Comparison of ENCODE assay signal across 8 cellular contexts in genomic region chr17:76527430-76528111, GRCh38. TPM values are rescaled to one million over a fixed set of nuclear protein-coding genes. Genes with fewer than 3 reads are reported as not detected.
DNase-seq lines count a peak whose midpoint lies in the region; ATAC-seq, FAIRE-seq and TF ChIP-seq lines count a peak whose summit lies in the region.

No MANE protein-coding gene starts in this region.

- TF ChIP-seq EP300 in HepG2 (IDR thresholded peaks at IDR 0.05; ENCODE audit: low read depth in 2 of 2, low read length in 2 of 2) (no peak), HepG2 (CRISPR knock-in tag; IDR thresholded peaks at IDR 0.05; ENCODE audit: borderline replicate concordance) (no peak)

- peak overlapping the region; percentile 23; the same call in 1 of the 2 replicates for H3K9ac ChIP-seq in HepG2 (ENCODE audit: insufficient read depth, low read depth, low read length)

- peak; percentile 54 for ATAC-seq in HepG2

- POLR2A ChIA-PET in PC-9 (lab: Charles Lee; ENCODE audit: unreplicated experiment) (interaction anchor here (1.0 kb wide), 1 partner anchor 23 kb away, joined by 3 read pairs; no protein-coding TSS in a partner anchor), HepG2 (lab: Yijun Ruan, JAX) (interaction anchor here (0.8 to 4.0 kb wide), 11 partner anchors 9 to 69 kb away, joined by 3 to 19 read pairs (median 4); partner anchors contain the start of genes CYGB and PRCD)

- H2AFZ ChIP-seq in PC-9 (no peak overlapping the region), HepG2 (ENCODE audit: low read length) (no peak overlapping the region)

- H3K27me3 ChIP-seq in PC-9 (ENCODE audit: insufficient read depth, low read depth), result no peaks in the 10 kb centered on the region
- no peaks in the 10 kb centered on the region for H3K27me3 ChIP-seq in brain microvascular endothelial cell (replicated peaks)
- H3K27me3 ChIP-seq in HepG2 (ENCODE audit: control insufficient read depth in 1 of 2, insufficient read depth in 2 of 2, low read length in 2 of 2), result no peaks in the 10 kb centered on the region
- H3K27me3 ChIP-seq in thymus (ENCODE audit: control insufficient read depth, insufficient read depth), result no peaks in the 10 kb centered on the region

- no peak for TF ChIP-seq POLR2A in HepG2 (IDR thresholded peaks at IDR 0.05; ENCODE audit: insufficient read depth in 1 of 2, low read depth in 2 of 2, low read length in 2 of 2)

- H3K9me3 ChIP-seq in PC-9 (ENCODE audit: insufficient read depth, low read depth) (no peaks in the 10 kb centered on the region), HepG2 (ENCODE audit: low read length) (no peaks in the 10 kb centered on the region), thymus (ENCODE audit: control insufficient read depth) (no peaks in the 10 kb centered on the region)

- TF ChIP-seq RAD21 in HepG2 (CRISPR knock-in tag; IDR thresholded peaks at IDR 0.05), result peak; percentile 52

- 22% methylated on average over 24 of the region's 26 CpGs for WGBS in HepG2 (ENCODE audit: low lambda C conversion rate)
- 12% methylated on average over 26 of the region's 26 CpGs for WGBS in thymus

- H4K20me1 ChIP-seq in PC-9 (ENCODE audit: insufficient read depth) (no peaks in the 10 kb centered on the region), HepG2 (ENCODE audit: insufficient read depth, low read length) (no peaks in the 10 kb centered on the region)

- H3K27ac ChIP-seq in PC-9, result no peak overlapping the region
- peak overlapping the region; percentile 24 for H3K27ac ChIP-seq in brain microvascular endothelial cell
- H3K27ac ChIP-seq in HepG2 (ENCODE audit: extremely low read length, insufficient read depth, low read length), result no peak overlapping the region
- H3K27ac ChIP-seq in thymus (ENCODE audit: low read depth), result peak overlapping the region; percentile 87

- TF ChIP-seq CTCF in PC-9 (conservative IDR thresholded peaks at IDR 0.05) (no peak), brain microvascular endothelial cell (IDR thresholded peaks at IDR 0.05; ENCODE audit: low read depth, low read length, missing control alignments) (peak; percentile 47), HepG2 (CRISPR knock-in tag; IDR thresholded peaks at IDR 0.05) (peak; percentile 52)

- CTCF ChIA-PET in PC-9 (lab: Charles Lee), result interaction anchor here (0.8 to 1.2 kb wide), 3 partner anchors 13 to 95 kb away, joined by 3 to 9 read pairs (median 4); partner anchors contain the start of gene PRCD
- CTCF ChIA-PET in HepG2 (lab: Yijun Ruan, JAX; ENCODE audit: low intra/inter-chr PET ratio, low total read pairs), result interaction anchor here (1.2 kb wide), 1 partner anchor 20 kb away, joined by 6 read pairs; no protein-coding TSS in a partner anchor

- no peaks in the 10 kb centered on the region for H3K79me2 ChIP-seq in PC-9 (ENCODE audit: low read depth)
- no peaks in the 10 kb centered on the region for H3K79me2 ChIP-seq in HepG2 (ENCODE audit: insufficient read depth, low read length)

- no peaks in the 10 kb centered on the region for H3K9me2 ChIP-seq in PC-9 (ENCODE audit: insufficient read depth)

- intact Hi-C loops in PC-9 (cut with micrococcal nuclease; ENCODE audit: unreplicated experiment) (loop anchor here (1.0 to 5.0 kb wide), 2 partner anchors 30 to 145 kb away; no protein-coding TSS in a partner anchor), HepG2 (cut with micrococcal nuclease; ENCODE audit: unreplicated experiment) (no loop called here)

- BruUV-seq in PC-9 (replicated peaks; lab: Mats Ljungman, UMichigan) (no TSS peak), HepG2 (replicated peaks; lab: Mats Ljungman, UMichigan) (no TSS peak)

- H3K4me2 ChIP-seq in PC-9 (peak overlapping the region; percentile 44), HepG2 (ENCODE audit: low read depth, low read length) (peak overlapping the region; percentile 64)

- FAIRE-seq in HepG2 (lab: Jason Lieb, UNC), result no peak

- peaks cover 30% of the 10 kb centered on the region for H3K4me1 ChIP-seq in PC-9 (replicated peaks; ENCODE audit: insufficient read depth)
- peaks cover 91% of the 10 kb centered on the region for H3K4me1 ChIP-seq in HepG2 (ENCODE audit: insufficient read depth, low read length)
- H3K4me1 ChIP-seq in thymus (ENCODE audit: control insufficient read depth, insufficient read depth, low read length), result peaks cover 27% of the 10 kb centered on the region

- H3K36me3 ChIP-seq in PC-9 (ENCODE audit: low read depth) (no peaks in the 10 kb centered on the region), brain microvascular endothelial cell (replicated peaks) (no peaks in the 10 kb centered on the region), HepG2 (replicated peaks in 1 of 2; ENCODE audit: control insufficient read depth in 1 of 2, insufficient read depth in 2 of 2, low read length in 2 of 2) (no peaks in the 10 kb centered on the region), thymus (ENCODE audit: control insufficient read depth, insufficient read depth) (no peaks in the 10 kb centered on the region)

- peaks cover 9% of the 10 kb centered on the region for H3F3A ChIP-seq in PC-9 (ENCODE audit: insufficient read depth, low read depth)

- H3K4me3 ChIP-seq in PC-9 (no peak overlapping the region), brain microvascular endothelial cell (ENCODE audit: low read depth, low read length) (peak overlapping the region; percentile 17), HepG2 (replicated peaks in 1 of 3; ENCODE audit: insufficient read depth in 1 of 3, low read depth in 2 of 3, low read length in 3 of 3) (peak overlapping the region in 1 of 3 experiments; percentile 39; a peak in 2 of 6 replicates), thymus (ENCODE audit: low read length) (peak overlapping the region; percentile 53)

- in situ Hi-C loops in brain microvascular endothelial cell (cut with HindIII; ENCODE audit: low pct_ligation_motif_present, low sequenced_read_pairs), result no loop called here
- in situ Hi-C loops in HepG2 (cut with HindIII; ENCODE audit: extremely low pct_ligation_motif_present, low pct_unique_long_range_greater_than_20kb), result no loop called here

- DNase-seq in stimulated activated CD4-positive, alpha-beta T cell treated with anti-CD3 and anti-CD28 coated beads, Interleukin-12 subunit alpha, Interleukin-12 subunit beta, amount 100 ng/mL, for 4 hours, result peak; percentile 36
- DNase-seq in stimulated activated CD4-positive, alpha-beta T cell treated with anti-CD3 and anti-CD28 coated beads, Interleukin-2, amount 100 ng/mL, for 48 hours, result no peak
- DNase-seq in PC-9 (peak; percentile 52 to 87), brain microvascular endothelial cell (peak; percentile 63), HepG2 (ENCODE audit: low spot score) (peak; percentile 80), NCI-H187 (lab: John Stamatoyannopoulos, UW) (no peak), cortex of kidney (lab: John Stamatoyannopoulos, UW) (no peak)

RNA-seq across cellular contexts. Expression of gene CYGB, which starts 9.9 kb away (rescaled TPM):
- total RNA-seq in PC-9 (2021) (0.93 and 1.1 TPM in 2 replicates), HepG2 (2016; rRNA removed; fragmentation: Illumina TruSeq; extraction: Trizol) (27.1 and 28.9 TPM in 2 replicates)
- total RNA-seq in HepG2 (2016; cell fraction: cytosol; rRNA removed; fragmentation: Illumina TruSeq; extraction: Trizol; ENCODE audit: low read depth), result 5.2 and 8.2 TPM in 2 replicates
- total RNA-seq in HepG2 (2016; cell fraction: insoluble cytoplasmic fraction; rRNA removed; fragmentation: Illumina TruSeq; extraction: Trizol), result 25.6 and 28.4 TPM in 2 replicates
- total RNA-seq in HepG2 (2016; cell fraction: membrane; rRNA removed; fragmentation: Illumina TruSeq; extraction: Trizol), result 16.6 and 21.7 TPM in 2 replicates
- total RNA-seq in HepG2 (2016; cell fraction: nucleus; rRNA removed; fragmentation: Illumina TruSeq; extraction: Trizol), result 14.7 and 17.2 TPM in 2 replicates
- polyA plus RNA-seq in HepG2 (2011; rRNA removed) (18.9 and 23.3 TPM in 2 replicates), thymus (12.1 TPM)
- polyA plus RNA-seq in HepG2 (2011; cell fraction: cytosol; rRNA removed), result 19.3 and 25.5 TPM in 2 replicates
- 17.6 and 23.0 TPM in 2 replicates for polyA plus RNA-seq in HepG2 (2011; cell fraction: nucleus; rRNA removed)
- polyA plus RNA-seq in HepG2 (2012), result 20.2 and 20.5 TPM in 2 replicates
- 6.2 and 7.9 TPM in 2 replicates for polyA plus RNA-seq in HepG2 (2016; cell fraction: cytosol; fragmentation: Illumina TruSeq; extraction: Trizol; ENCODE audit: low read depth)
- polyA plus RNA-seq in HepG2 (2016; cell fraction: insoluble cytoplasmic fraction; fragmentation: Illumina TruSeq; extraction: Trizol; ENCODE audit: low read depth), result 28.7 and 30.6 TPM in 2 replicates
- polyA plus RNA-seq in HepG2 (2016; cell fraction: membrane; fragmentation: Illumina TruSeq; extraction: Trizol; ENCODE audit: low read depth), result 21.0 and 21.3 TPM in 2 replicates
- 24.9 and 26.1 TPM in 2 replicates for polyA plus RNA-seq in HepG2 (2016; cell fraction: nucleus; fragmentation: Illumina TruSeq; extraction: Trizol; ENCODE audit: insufficient read depth, low read depth)
- polyA minus RNA-seq in HepG2 (2011; rRNA and poly(A)+ RNA removed; ENCODE audit: low replicate concordance), result 0.26 and 16.8 TPM in 2 replicates
- polyA minus RNA-seq in HepG2 (2011; cell fraction: cytosol; rRNA and poly(A)+ RNA removed), result 9.7 and 11.8 TPM in 2 replicates
- polyA minus RNA-seq in HepG2 (2011; cell fraction: nucleus; rRNA and poly(A)+ RNA removed), result 12.9 and 17.7 TPM in 2 replicates

RNA-seq across cellular contexts. Expression of gene PRCD, which starts 12.3 kb away (rescaled TPM):
- total RNA-seq in PC-9 (2021), result 2.6 and 2.7 TPM in 2 replicates
- 0.52 TPM in 1 of 2 replicates, not detected in the other for total RNA-seq in HepG2 (2016; rRNA removed; fragmentation: Illumina TruSeq; extraction: Trizol)
- total RNA-seq in HepG2 (2016; cell fraction: cytosol; rRNA removed; fragmentation: Illumina TruSeq; extraction: Trizol; ENCODE audit: low read depth), result not detected in 2 replicates
- 0.36 and 0.48 TPM in 2 replicates for total RNA-seq in HepG2 (2016; cell fraction: insoluble cytoplasmic fraction; rRNA removed; fragmentation: Illumina TruSeq; extraction: Trizol)
- total RNA-seq in HepG2 (2016; cell fraction: membrane; rRNA removed; fragmentation: Illumina TruSeq; extraction: Trizol), result not detected in 2 replicates
- not detected in 2 replicates for total RNA-seq in HepG2 (2016; cell fraction: nucleus; rRNA removed; fragmentation: Illumina TruSeq; extraction: Trizol)
- 0.35 and 0.51 TPM in 2 replicates for polyA plus RNA-seq in HepG2 (2011; rRNA removed)
- polyA plus RNA-seq in HepG2 (2011; cell fraction: cytosol; rRNA removed), result not detected in 2 replicates
- 0.06 TPM in 1 of 2 replicates, not detected in the other for polyA plus RNA-seq in HepG2 (2011; cell fraction: nucleus; rRNA removed)
- polyA plus RNA-seq in HepG2 (2012), result 0.61 and 0.71 TPM in 2 replicates
- 0.25 TPM in 1 of 2 replicates, not detected in the other for polyA plus RNA-seq in HepG2 (2016; cell fraction: cytosol; fragmentation: Illumina TruSeq; extraction: Trizol; ENCODE audit: low read depth)
- polyA plus RNA-seq in HepG2 (2016; cell fraction: insoluble cytoplasmic fraction; fragmentation: Illumina TruSeq; extraction: Trizol; ENCODE audit: low read depth), result not detected in 2 replicates
- not detected in 2 replicates for polyA plus RNA-seq in HepG2 (2016; cell fraction: membrane; fragmentation: Illumina TruSeq; extraction: Trizol; ENCODE audit: low read depth)
- polyA plus RNA-seq in HepG2 (2016; cell fraction: nucleus; fragmentation: Illumina TruSeq; extraction: Trizol; ENCODE audit: insufficient read depth, low read depth), result not detected in 2 replicates
- 0.70 TPM in 1 of 2 replicates, not detected in the other for polyA minus RNA-seq in HepG2 (2011; rRNA and poly(A)+ RNA removed; ENCODE audit: low replicate concordance)
- not detected in 2 replicates for polyA minus RNA-seq in HepG2 (2011; cell fraction: cytosol; rRNA and poly(A)+ RNA removed)
- not detected in 2 replicates for polyA minus RNA-seq in HepG2 (2011; cell fraction: nucleus; rRNA and poly(A)+ RNA removed)
- 16.8 TPM for polyA plus RNA-seq in thymus

RNA-seq across cellular contexts. Expression of gene RHBDF2, which starts 26.3 kb away (rescaled TPM):
- 39.6 and 51.6 TPM in 2 replicates for total RNA-seq in PC-9 (2021)
- total RNA-seq in HepG2 (2016; rRNA removed; fragmentation: Illumina TruSeq; extraction: Trizol), result 4.2 and 7.8 TPM in 2 replicates
- 3.3 and 3.4 TPM in 2 replicates for total RNA-seq in HepG2 (2016; cell fraction: cytosol; rRNA removed; fragmentation: Illumina TruSeq; extraction: Trizol; ENCODE audit: low read depth)
- 2.8 and 8.6 TPM in 2 replicates for total RNA-seq in HepG2 (2016; cell fraction: insoluble cytoplasmic fraction; rRNA removed; fragmentation: Illumina TruSeq; extraction: Trizol)
- total RNA-seq in HepG2 (2016; cell fraction: membrane; rRNA removed; fragmentation: Illumina TruSeq; extraction: Trizol), result 3.2 and 3.5 TPM in 2 replicates
- total RNA-seq in HepG2 (2016; cell fraction: nucleus; rRNA removed; fragmentation: Illumina TruSeq; extraction: Trizol), result 10.0 and 14.7 TPM in 2 replicates
- 24.2 and 27.6 TPM in 2 replicates for polyA plus RNA-seq in HepG2 (2011; rRNA removed)
- polyA plus RNA-seq in HepG2 (2011; cell fraction: cytosol; rRNA removed), result 9.7 and 15.2 TPM in 2 replicates
- polyA plus RNA-seq in HepG2 (2011; cell fraction: nucleus; rRNA removed), result 96.1 and 124 TPM in 2 replicates
- polyA plus RNA-seq in HepG2 (2012), result 17.9 and 27.7 TPM in 2 replicates
- polyA plus RNA-seq in HepG2 (2016; cell fraction: cytosol; fragmentation: Illumina TruSeq; extraction: Trizol; ENCODE audit: low read depth), result 1.2 and 1.5 TPM in 2 replicates
- polyA plus RNA-seq in HepG2 (2016; cell fraction: insoluble cytoplasmic fraction; fragmentation: Illumina TruSeq; extraction: Trizol; ENCODE audit: low read depth), result 3.8 and 4.6 TPM in 2 replicates
- 2.0 and 3.1 TPM in 2 replicates for polyA plus RNA-seq in HepG2 (2016; cell fraction: membrane; fragmentation: Illumina TruSeq; extraction: Trizol; ENCODE audit: low read depth)
- polyA plus RNA-seq in HepG2 (2016; cell fraction: nucleus; fragmentation: Illumina TruSeq; extraction: Trizol; ENCODE audit: insufficient read depth, low read depth), result 23.9 and 27.3 TPM in 2 replicates
- 8.1 and 40.4 TPM in 2 replicates for polyA minus RNA-seq in HepG2 (2011; rRNA and poly(A)+ RNA removed; ENCODE audit: low replicate concordance)
- 12.8 and 13.5 TPM in 2 replicates for polyA minus RNA-seq in HepG2 (2011; cell fraction: cytosol; rRNA and poly(A)+ RNA removed)
- polyA minus RNA-seq in HepG2 (2011; cell fraction: nucleus; rRNA and poly(A)+ RNA removed), result 26.5 and 30.6 TPM in 2 replicates
- polyA plus RNA-seq in thymus, result 20.6 TPM

RNA-seq across cellular contexts. Expression of gene ST6GALNAC2, which starts 58.1 kb away (rescaled TPM):
- total RNA-seq in PC-9 (2021) (15.5 and 18.7 TPM in 2 replicates), HepG2 (2016; rRNA removed; fragmentation: Illumina TruSeq; extraction: Trizol) (0.49 and 0.84 TPM in 2 replicates)
- 0.35 and 0.51 TPM in 2 replicates for total RNA-seq in HepG2 (2016; cell fraction: cytosol; rRNA removed; fragmentation: Illumina TruSeq; extraction: Trizol; ENCODE audit: low read depth)
- 0.13 and 0.39 TPM in 2 replicates for total RNA-seq in HepG2 (2016; cell fraction: insoluble cytoplasmic fraction; rRNA removed; fragmentation: Illumina TruSeq; extraction: Trizol)
- total RNA-seq in HepG2 (2016; cell fraction: membrane; rRNA removed; fragmentation: Illumina TruSeq; extraction: Trizol), result 0.77 and 0.79 TPM in 2 replicates
- 0.68 and 0.97 TPM in 2 replicates for total RNA-seq in HepG2 (2016; cell fraction: nucleus; rRNA removed; fragmentation: Illumina TruSeq; extraction: Trizol)
- polyA plus RNA-seq in HepG2 (2011; rRNA removed) (0.12 and 0.30 TPM in 2 replicates), thymus (4.3 TPM)
- 0.24 and 0.50 TPM in 2 replicates for polyA plus RNA-seq in HepG2 (2011; cell fraction: cytosol; rRNA removed)
- 0.43 TPM in 2 replicates for polyA plus RNA-seq in HepG2 (2011; cell fraction: nucleus; rRNA removed)
- polyA plus RNA-seq in HepG2 (2012), result 0.16 TPM in 1 of 2 replicates, not detected in the other
- polyA plus RNA-seq in HepG2 (2016; cell fraction: cytosol; fragmentation: Illumina TruSeq; extraction: Trizol; ENCODE audit: low read depth), result 0.34 and 0.45 TPM in 2 replicates
- polyA plus RNA-seq in HepG2 (2016; cell fraction: insoluble cytoplasmic fraction; fragmentation: Illumina TruSeq; extraction: Trizol; ENCODE audit: low read depth), result 0.56 and 0.64 TPM in 2 replicates
- polyA plus RNA-seq in HepG2 (2016; cell fraction: membrane; fragmentation: Illumina TruSeq; extraction: Trizol; ENCODE audit: low read depth), result 0.62 and 0.69 TPM in 2 replicates
- polyA plus RNA-seq in HepG2 (2016; cell fraction: nucleus; fragmentation: Illumina TruSeq; extraction: Trizol; ENCODE audit: insufficient read depth, low read depth), result 1.0 and 1.6 TPM in 2 replicates
- polyA minus RNA-seq in HepG2 (2011; rRNA and poly(A)+ RNA removed; ENCODE audit: low replicate concordance), result 0.34 and 1.1 TPM in 2 replicates
- not detected in 2 replicates for polyA minus RNA-seq in HepG2 (2011; cell fraction: cytosol; rRNA and poly(A)+ RNA removed)
- polyA minus RNA-seq in HepG2 (2011; cell fraction: nucleus; rRNA and poly(A)+ RNA removed), result not detected in 2 replicates

Comparison
In these comparisons a context has a peak if more than half of its experiments do, and no peak if none do; other contexts are left out.
1. DNase-seq: peak in stimulated activated CD4-positive, alpha-beta T cell treated with anti-CD3 and anti-CD28 coated beads, Interleukin-12 subunit alpha, Interleukin-12 subunit beta, amount 100 ng/mL, for 4 hours (single experiment), PC-9 (2 of 2), brain microvascular endothelial cell (single experiment) and HepG2 (single experiment); none in stimulated activated CD4-positive, alpha-beta T cell treated with anti-CD3 and anti-CD28 coated beads, Interleukin-2, amount 100 ng/mL, for 48 hours (0 of 2), NCI-H187 (0 of 2) and cortex of kidney (single experiment).
2. H3K27ac ChIP-seq: peak in brain microvascular endothelial cell (single experiment) and thymus (single experiment); none in PC-9 (single experiment) and HepG2 (single experiment).